23 cellular contexts compared by ENCODE assay signal in genomic region chrX:19756577-19757131, GRCh38.
DNase-seq lines count a peak whose midpoint lies in the region; ATAC-seq and TF ChIP-seq lines count a peak whose summit lies in the region.
"Had no signal": no experiment of that assay in that cellular context is flagged by ENCODE, and none has a peak within 500 bp of the region (broad histone marks: within the 10 kb centered on the region; RNA-seq: fewer than 3 reads in every experiment).

No MANE protein-coding gene starts in this region.

- H3K4me3 Mint-ChIP-seq in activated T-cell treated with anti-CD3 and anti-CD28 coated beads, Interleukin-2, amount 50 U/mL, for 24 hours: no peak overlapping the region
- peak overlapping the region; percentile 85 for H3K4me3 Mint-ChIP-seq in activated T-helper 17 cell treated with anti-CD3 and anti-CD28 coated beads, Interleukin-2, amount 50 U/mL, for 72 hours
- H3K4me3 Mint-ChIP-seq in stimulated activated effector memory CD8-positive, alpha-beta T cell treated with anti-CD3 and anti-CD28 coated beads, Interleukin-12 subunit alpha, Interleukin-12 subunit beta, amount 100 ng/mL, for 72 hours: peak overlapping the region; percentile 66
- H3K4me3 Mint-ChIP-seq in activated T-helper 2 cell treated with anti-CD3 and anti-CD28 coated beads, Interferon-gamma antibody, Interleukin-2, Interleukin-4, amounts not matched to agents 10 μg/mL and 5 μg/mL and 100 μg/mL, durations not matched to agents 14 hours and 24 hours and 36 hours (ENCODE audit: low read depth): no peak overlapping the region
- H3K4me3 Mint-ChIP-seq: neural progenitor cell had no signal

- no peak for ATAC-seq in activated T-helper 17 cell treated with anti-CD3 and anti-CD28 coated beads, Interleukin-2, amount 50 U/mL, for 72 hours (replicated peaks)
- no peak for ATAC-seq in stimulated activated effector memory CD8-positive, alpha-beta T cell treated with anti-CD3 and anti-CD28 coated beads, Interleukin-12 subunit alpha, Interleukin-12 subunit beta, amount 100 ng/mL, for 72 hours
- ATAC-seq: activated naive CD8-positive, alpha-beta T cell treated with anti-CD3 and anti-CD28 coated beads, Interleukin-2, amount 50 U/mL, for 24 hours; right cardiac atrium had no signal

- no peak for DNase-seq in activated T-cell treated with anti-CD3 and anti-CD28 coated beads, Interleukin-2, amount 50 U/mL, for 24 hours
- DNase-seq in activated T-cell treated with anti-CD3 and anti-CD28 coated beads, Interleukin-2, amount 50 U/mL, for 48 hours: no peak
- DNase-seq in HEK293T (ENCODE audit: extremely low spot score): no peak
- no peak for DNase-seq in stimulated activated effector memory CD8-positive, alpha-beta T cell treated with anti-CD3 and anti-CD28 coated beads, Interleukin-12 subunit alpha, Interleukin-12 subunit beta, amount 100 ng/mL, for 72 hours (ENCODE audit: low spot score in 2 of 2)
- DNase-seq in NK-92 treated with Interleukin-12 subunit alpha and Interleukin-12 subunit beta, amount 100 ng/mL, for 24 hours (lab: John Stamatoyannopoulos, UW): no peak
- DNase-seq in NCI-H1092 treated with DMSO at 0.1 percent for 48 hours (lab: John Stamatoyannopoulos, UW): no peak
- DNase-seq in activated T-helper 2 cell treated with anti-CD3 and anti-CD28 coated beads, Interferon-gamma antibody, Interleukin-2, Interleukin-4, amounts not matched to agents 10 μg/mL and 5 μg/mL and 100 μg/mL, durations not matched to agents 14 hours and 24 hours and 36 hours (ENCODE audit: low spot score): no peak
- DNase-seq: activated CD4-positive, alpha-beta T cell treated with anti-CD3 and anti-CD28 coated beads for 1 hour; activated naive CD8-positive, alpha-beta T cell treated with anti-CD3 and anti-CD28 coated beads, Interleukin-2, amount 50 U/mL, for 24 hours; central memory CD4-positive, alpha-beta T cell; dermis blood vessel endothelial cell; EL; esophagus squamous epithelium; foreskin melanocyte; NCI-H1048; NCI-H526 treated with DMSO at 0.1 percent for 48 hours; posterior cingulate gyrus; right cardiac atrium; spleen; stimulated activated CD4-positive, alpha-beta T cell treated with anti-CD3 and anti-CD28 coated beads, Interleukin-2, amount 100 ng/mL, for 48 hours; substantia nigra had no signal

- H3K27me3 Mint-ChIP-seq in activated T-cell treated with anti-CD3 and anti-CD28 coated beads, Interleukin-2, amount 50 U/mL, for 24 hours: peaks cover 6% of the 10 kb centered on the region
- no peaks in the 10 kb centered on the region for H3K27me3 Mint-ChIP-seq in activated T-helper 17 cell treated with anti-CD3 and anti-CD28 coated beads, Interleukin-2, amount 50 U/mL, for 72 hours
- H3K27me3 Mint-ChIP-seq in activated T-helper 2 cell treated with anti-CD3 and anti-CD28 coated beads, Interferon-gamma antibody, Interleukin-2, Interleukin-4, amounts not matched to agents 10 μg/mL and 5 μg/mL and 100 μg/mL, durations not matched to agents 14 hours and 24 hours and 36 hours (ENCODE audit: low read depth): no peaks in the 10 kb centered on the region
- H3K27me3 Mint-ChIP-seq: activated naive CD8-positive, alpha-beta T cell treated with anti-CD3 and anti-CD28 coated beads, Interleukin-2, amount 50 U/mL, for 24 hours had no signal

- POLR2A ChIA-PET in HEK293T (lab: Yijun Ruan, JAX): interaction anchor here (0.7 kb wide), 1 partner anchor 132 kb away, joined by 6 read pairs; no protein-coding TSS in a partner anchor

- peaks cover 15% of the 10 kb centered on the region for H3K36me3 Mint-ChIP-seq in activated T-cell treated with anti-CD3 and anti-CD28 coated beads, Interleukin-2, amount 50 U/mL, for 24 hours (ENCODE audit: low read depth)
- peaks cover 21% of the 10 kb centered on the region for H3K36me3 Mint-ChIP-seq in activated T-helper 17 cell treated with anti-CD3 and anti-CD28 coated beads, Interleukin-2, amount 50 U/mL, for 72 hours (ENCODE audit: low read depth)
- H3K36me3 Mint-ChIP-seq in stimulated activated effector memory CD8-positive, alpha-beta T cell treated with anti-CD3 and anti-CD28 coated beads, Interleukin-12 subunit alpha, Interleukin-12 subunit beta, amount 100 ng/mL, for 72 hours: peaks cover 17% of the 10 kb centered on the region
- H3K36me3 Mint-ChIP-seq in activated T-helper 2 cell treated with anti-CD3 and anti-CD28 coated beads, Interferon-gamma antibody, Interleukin-2, Interleukin-4, amounts not matched to agents 10 μg/mL and 5 μg/mL and 100 μg/mL, durations not matched to agents 14 hours and 24 hours and 36 hours (ENCODE audit: low read depth): peaks cover 36% of the 10 kb centered on the region
- H3K36me3 Mint-ChIP-seq: neural progenitor cell had no signal

- H3K9me3 Mint-ChIP-seq in activated T-cell treated with anti-CD3 and anti-CD28 coated beads, Interleukin-2, amount 50 U/mL, for 24 hours: no peaks in the 10 kb centered on the region
- H3K9me3 Mint-ChIP-seq in activated T-helper 17 cell treated with anti-CD3 and anti-CD28 coated beads, Interleukin-2, amount 50 U/mL, for 72 hours: no peaks in the 10 kb centered on the region
- H3K9me3 Mint-ChIP-seq in stimulated activated effector memory CD8-positive, alpha-beta T cell treated with anti-CD3 and anti-CD28 coated beads, Interleukin-12 subunit alpha, Interleukin-12 subunit beta, amount 100 ng/mL, for 72 hours: no peaks in the 10 kb centered on the region
- no peaks in the 10 kb centered on the region for H3K9me3 Mint-ChIP-seq in activated T-helper 2 cell treated with anti-CD3 and anti-CD28 coated beads, Interferon-gamma antibody, Interleukin-2, Interleukin-4, amounts not matched to agents 10 μg/mL and 5 μg/mL and 100 μg/mL, durations not matched to agents 14 hours and 24 hours and 36 hours
- H3K9me3 Mint-ChIP-seq: activated naive CD8-positive, alpha-beta T cell treated with anti-CD3 and anti-CD28 coated beads, Interleukin-2, amount 50 U/mL, for 24 hours had no signal

- intact Hi-C loops in activated T-helper 2 cell treated with anti-CD3 and anti-CD28 coated beads, Interferon-gamma antibody, Interleukin-2, Interleukin-4, amounts not matched to agents 10 μg/mL and 5 μg/mL and 100 μg/mL, durations not matched to agents 14 hours and 24 hours and 36 hours (cut with micrococcal nuclease): no loop called here

- H3K27ac Mint-ChIP-seq in activated T-cell treated with anti-CD3 and anti-CD28 coated beads, Interleukin-2, amount 50 U/mL, for 24 hours: peak overlapping the region; percentile 57
- H3K27ac Mint-ChIP-seq in activated T-helper 17 cell treated with anti-CD3 and anti-CD28 coated beads, Interleukin-2, amount 50 U/mL, for 72 hours: peak overlapping the region; percentile 91
- peak overlapping the region; percentile 23 for H3K27ac Mint-ChIP-seq in stimulated activated effector memory CD8-positive, alpha-beta T cell treated with anti-CD3 and anti-CD28 coated beads, Interleukin-12 subunit alpha, Interleukin-12 subunit beta, amount 100 ng/mL, for 72 hours
- H3K27ac Mint-ChIP-seq in activated T-helper 2 cell treated with anti-CD3 and anti-CD28 coated beads, Interferon-gamma antibody, Interleukin-2, Interleukin-4, amounts not matched to agents 10 μg/mL and 5 μg/mL and 100 μg/mL, durations not matched to agents 14 hours and 24 hours and 36 hours: no peak overlapping the region
- H3K27ac Mint-ChIP-seq: neural progenitor cell had no signal

- CTCF ChIA-PET in HEK293T (lab: Yijun Ruan, JAX): interaction anchor here (0.6 kb wide), 1 partner anchor 121 kb away, joined by 5 read pairs; no protein-coding TSS in a partner anchor

- peaks cover 77% of the 10 kb centered on the region for H3K4me1 Mint-ChIP-seq in activated T-cell treated with anti-CD3 and anti-CD28 coated beads, Interleukin-2, amount 50 U/mL, for 24 hours (ENCODE audit: low read depth)
- H3K4me1 Mint-ChIP-seq in activated T-helper 17 cell treated with anti-CD3 and anti-CD28 coated beads, Interleukin-2, amount 50 U/mL, for 72 hours: peaks cover 52% of the 10 kb centered on the region
- peaks cover 72% of the 10 kb centered on the region for H3K4me1 Mint-ChIP-seq in stimulated activated effector memory CD8-positive, alpha-beta T cell treated with anti-CD3 and anti-CD28 coated beads, Interleukin-12 subunit alpha, Interleukin-12 subunit beta, amount 100 ng/mL, for 72 hours
- H3K4me1 Mint-ChIP-seq in activated T-helper 2 cell treated with anti-CD3 and anti-CD28 coated beads, Interferon-gamma antibody, Interleukin-2, Interleukin-4, amounts not matched to agents 10 μg/mL and 5 μg/mL and 100 μg/mL, durations not matched to agents 14 hours and 24 hours and 36 hours (ENCODE audit: low read depth): peaks cover 60% of the 10 kb centered on the region
- H3K4me1 Mint-ChIP-seq: neural progenitor cell had no signal

TF ChIP-seq in HEK293T, 16 proteins besides CTCF, POLR2A, EP300 and RAD21:
- TF ChIP-seq FOXK2 (IDR thresholded peaks at IDR 0.05) (no peak), PKNOX1 (IDR thresholded peaks at IDR 0.05) (peak; percentile 39), TARDBP (IDR thresholded peaks at IDR 0.05) (no peak)

Comparison
In these comparisons a context has a peak if more than half of its experiments do, and no peak if none do; other contexts are left out.
1. H3K4me3 Mint-ChIP-seq: peak in activated T-helper 17 cell treated with anti-CD3 and anti-CD28 coated beads, Interleukin-2, amount 50 U/mL, for 72 hours (single experiment) and stimulated activated effector memory CD8-positive, alpha-beta T cell treated with anti-CD3 and anti-CD28 coated beads, Interleukin-12 subunit alpha, Interleukin-12 subunit beta, amount 100 ng/mL, for 72 hours (single experiment); none in activated T-cell treated with anti-CD3 and anti-CD28 coated beads, Interleukin-2, amount 50 U/mL, for 24 hours (single experiment) and activated T-helper 2 cell treated with anti-CD3 and anti-CD28 coated beads, Interferon-gamma antibody, Interleukin-2, Interleukin-4, amounts not matched to agents 10 μg/mL and 5 μg/mL and 100 μg/mL, durations not matched to agents 14 hours and 24 hours and 36 hours (single experiment).